In genomic region chr3:4641863-4642262, GRCh38 we compare ENCODE assay signal across 31 cellular contexts.
"Had no signal": no experiment of that assay in that cellular context is flagged by ENCODE, and none has a peak within 500 bp of the region (broad histone marks: within the 10 kb centered on the region; RNA-seq: fewer than 3 reads in every experiment).

No MANE protein-coding gene starts in this region.

- H3K4me3 ChIP-seq: left lung, lower lobe of right lung, neural progenitor cell, psoas muscle, smooth muscle cell, testis, thyroid gland, transverse colon, upper lobe of left lung, vagina had no signal

- ATAC-seq: left colon; lower lobe of right lung; naive thymus-derived CD8-positive, alpha-beta T cell; psoas muscle; right cardiac atrium; stimulated activated memory B cell treated with anti-CD40 and anti-IgM and Interleukin-4, amounts not matched to agents 10 μg/mL and 1 μg/mL and 100 μg/mL, for 72 hours; stimulated activated naive CD8-positive, alpha-beta T cell treated with anti-CD3 and anti-CD28 coated beads, Interleukin-15, amount 100 ng/mL, for 72 hours had no signal

- H3K4me1 ChIP-seq: left lung, lower lobe of right lung, neural progenitor cell, parathyroid adenoma, psoas muscle, testis, transverse colon, upper lobe of left lung, vagina had no signal

- H3K4me3 Mint-ChIP-seq: immature natural killer cell; naive thymus-derived CD8-positive, alpha-beta T cell; nephron; neural progenitor cell; stimulated activated memory B cell treated with anti-CD40 and anti-IgM and Interleukin-4, amounts not matched to agents 10 μg/mL and 1 μg/mL and 100 μg/mL, for 72 hours; stimulated activated naive CD8-positive, alpha-beta T cell treated with anti-CD3 and anti-CD28 coated beads, Interleukin-15, amount 100 ng/mL, for 72 hours had no signal

- H3K4me2 ChIP-seq: neural progenitor cell, smooth muscle cell had no signal

- H2AFZ ChIP-seq: neural progenitor cell, parathyroid adenoma had no signal

- H3K9ac ChIP-seq: neural progenitor cell, parathyroid adenoma had no signal

- H3K27me3 ChIP-seq: left lung, neural progenitor cell, neutrophil, testis, thyroid gland, transverse colon, upper lobe of left lung, vagina had no signal

- H3K9me3 Mint-ChIP-seq: immature natural killer cell; naive thymus-derived CD8-positive, alpha-beta T cell; nephron; neural progenitor cell; stimulated activated memory B cell treated with anti-CD40 and anti-IgM and Interleukin-4, amounts not matched to agents 10 μg/mL and 1 μg/mL and 100 μg/mL, for 72 hours; stimulated activated naive CD8-positive, alpha-beta T cell treated with anti-CD3 and anti-CD28 coated beads, Interleukin-15, amount 100 ng/mL, for 72 hours had no signal

- H3K36me3 Mint-ChIP-seq: neural progenitor cell had no signal

- H3K27ac Mint-ChIP-seq: immature natural killer cell; nephron; neural progenitor cell; stimulated activated memory B cell treated with anti-CD40 and anti-IgM and Interleukin-4, amounts not matched to agents 10 μg/mL and 1 μg/mL and 100 μg/mL, for 72 hours; stimulated activated naive CD8-positive, alpha-beta T cell treated with anti-CD3 and anti-CD28 coated beads, Interleukin-15, amount 100 ng/mL, for 72 hours had no signal

- H3K27ac ChIP-seq: lower lobe of right lung, neural progenitor cell, neutrophil, parathyroid adenoma, psoas muscle, testis, thyroid gland, upper lobe of left lung, vagina had no signal

- H3K27me3 Mint-ChIP-seq: naive thymus-derived CD8-positive, alpha-beta T cell; stimulated activated memory B cell treated with anti-CD40 and anti-IgM and Interleukin-4, amounts not matched to agents 10 μg/mL and 1 μg/mL and 100 μg/mL, for 72 hours; stimulated activated naive CD8-positive, alpha-beta T cell treated with anti-CD3 and anti-CD28 coated beads, Interleukin-15, amount 100 ng/mL, for 72 hours had no signal

- H3K79me2 ChIP-seq: parathyroid adenoma had no signal

- H3K9me3 ChIP-seq: left lung, lower lobe of right lung, neutrophil, psoas muscle, testis, thyroid gland, transverse colon, upper lobe of left lung, vagina had no signal

- H3K4me1 Mint-ChIP-seq: nephron; stimulated activated memory B cell treated with anti-CD40 and anti-IgM and Interleukin-4, amounts not matched to agents 10 μg/mL and 1 μg/mL and 100 μg/mL, for 72 hours had no signal

- DNase-seq: hypothalamus; immature natural killer cell; kidney; left colon; left lung; lower lobe of right lung; mammary epithelial cell; mesenchymal stem cell; naive thymus-derived CD8-positive, alpha-beta T cell; occipital lobe; psoas muscle; retina; right cardiac atrium; stimulated activated CD4-positive, alpha-beta T cell treated with anti-CD3 and anti-CD28 coated beads, Interleukin-1b, Interleukin-23, amount 100 ng/mL, for 48 hours; stimulated activated CD4-positive, alpha-beta T cell treated with anti-CD3 and anti-CD28 coated beads, Interleukin-2, amount 100 ng/mL, for 48 hours; stimulated activated CD4-positive, alpha-beta T cell treated with anti-CD3 and anti-CD28 coated beads, Interleukin-4, amount 100 ng/mL, for 4 hours; stimulated activated CD8-positive, alpha-beta memory T cell treated with anti-CD3 and anti-CD28 coated beads, Interleukin-4, amount 100 ng/mL, for 48 hours; stimulated activated naive CD4-positive, alpha-beta T cell treated with Interleukin-2 at 50 U/mL for 16 hours; stimulated activated naive CD8-positive, alpha-beta T cell treated with anti-CD3 and anti-CD28 coated beads, Interleukin-15, amount 100 ng/mL, for 72 hours; testis; thyroid gland; transverse colon; upper lobe of left lung had no signal

- FAIRE-seq: islet of Langerhans, kidney had no signal

- H3K36me3 ChIP-seq: neural progenitor cell had no signal
